Comparison of ENCODE assay signal across 20 cellular contexts in genomic region chr5:34553544-34553943, GRCh38.
DNase-seq lines count a peak whose midpoint lies in the region; ATAC-seq, FAIRE-seq and TF ChIP-seq lines count a peak whose summit lies in the region.
"Had no signal": no experiment of that assay in that cellular context is flagged by ENCODE, and none has a peak within 500 bp of the region (broad histone marks: within the 10 kb centered on the region; RNA-seq: fewer than 3 reads in every experiment).

No MANE protein-coding gene starts in this region.

- no peaks in the 10 kb centered on the region for H3K79me2 ChIP-seq in endothelial cell of umbilical vein (ENCODE audit: control insufficient read depth, insufficient read depth, low read length)

- BruUV-seq in endothelial cell of umbilical vein (replicated peaks; lab: Mats Ljungman, UMichigan): no TSS peak

- DNase-seq in ascending aorta (ENCODE audit: low spot score in 2 of 2) (no peak), endothelial cell of umbilical vein (ENCODE audit: low read depth, low spot score) (no peak), middle frontal gyrus (ENCODE audit: extremely low spot score, low spot score) (peak; percentile 22), thoracic aorta (ENCODE audit: low spot score) (no peak), caudate nucleus (lab: John Stamatoyannopoulos, UW) (no peak), activated gamma-delta T cell treated with Interleukin-2 at 50 U/mL for 16 hours (no peak), chondrocyte (ENCODE audit: low spot score) (no peak)
- DNase-seq in activated CD4-positive, CD25-positive, alpha-beta regulatory T cell (lab: John Stamatoyannopoulos, UW): no peak
- DNase-seq: C1 segment of cervical spinal cord; Calu3; CD4-positive, alpha-beta memory T cell; COR-L47; DMS53; DMS79 treated with DMSO at 0.1 percent for 48 hours; GF-D8; GM23248; H7; HCEC 1CT had no signal

- H3K4me3 Mint-ChIP-seq in chondrocyte (ENCODE audit: unreplicated experiment): no peak overlapping the region
- H3K4me3 Mint-ChIP-seq: CD4-positive, alpha-beta memory T cell had no signal

- H3K9ac ChIP-seq in endothelial cell of umbilical vein (replicated peaks; ENCODE audit: extremely low read depth, insufficient read depth, low read length): no peak overlapping the region
- H3K9ac ChIP-seq: GM23248 had no signal

- no peaks in the 10 kb centered on the region for H3K9me3 Mint-ChIP-seq in chondrocyte (ENCODE audit: low read depth)
- H3K9me3 Mint-ChIP-seq: CD4-positive, alpha-beta memory T cell had no signal

- H3K27me3 Mint-ChIP-seq in chondrocyte (ENCODE audit: low read depth): no peaks in the 10 kb centered on the region

- H3K4me2 ChIP-seq in endothelial cell of umbilical vein (ENCODE audit: insufficient read depth, low read length): no peak overlapping the region

- H3K36me3 ChIP-seq in ascending aorta (no peaks in the 10 kb centered on the region), endothelial cell of umbilical vein (ENCODE audit: control insufficient read depth in 2 of 2, extremely low read depth in 1 of 2, insufficient read depth in 2 of 2, low read length in 2 of 2) (no peaks in the 10 kb centered on the region), thoracic aorta (no peaks in the 10 kb centered on the region)

- intact Hi-C loops in ascending aorta (cut with DNase I): no loop called here
- intact Hi-C loops in endothelial cell of umbilical vein (cut with micrococcal nuclease): no loop called here

- no peaks in the 10 kb centered on the region for H3K9me1 ChIP-seq in endothelial cell of umbilical vein (replicated peaks; ENCODE audit: control insufficient read depth, extremely low read depth, insufficient read depth, low read length)

- H3K4me1 Mint-ChIP-seq in chondrocyte (ENCODE audit: low read depth): peaks cover 3% of the 10 kb centered on the region
- H3K4me1 Mint-ChIP-seq: CD4-positive, alpha-beta memory T cell had no signal

- POLR2A ChIA-PET in endothelial cell of umbilical vein (lab: Charles Lee): no interaction called here

- H4K20me1 ChIP-seq in endothelial cell of umbilical vein (replicated peaks; ENCODE audit: control insufficient read depth, extremely low read depth, insufficient read depth, low read length): no peaks in the 10 kb centered on the region

- peak overlapping the region; percentile 61 to 82 for H3K27ac ChIP-seq in ascending aorta
- no peak overlapping the region for H3K27ac ChIP-seq in endothelial cell of umbilical vein (ENCODE audit: insufficient read depth, low read depth, low read length)
- peak overlapping the region; percentile 46 to 79 for H3K27ac ChIP-seq in thoracic aorta
- H3K27ac ChIP-seq in caudate nucleus (ENCODE audit: low read depth, low read length): no peak overlapping the region
- H3K27ac ChIP-seq: GM23248 had no signal

- no peak for TF ChIP-seq POLR2A in endothelial cell of umbilical vein (IDR thresholded peaks at IDR 0.05; ENCODE audit: low read depth, low read length)

- H3K4me3 ChIP-seq in ascending aorta (no peak overlapping the region), endothelial cell of umbilical vein (replicated peaks in 1 of 3; ENCODE audit: insufficient read depth in 1 of 3, low read depth in 1 of 3, low read length in 3 of 3) (no peak overlapping the region), thoracic aorta (no peak overlapping the region)
- H3K4me3 ChIP-seq: GM23248 had no signal

- H3K36me3 Mint-ChIP-seq in chondrocyte (ENCODE audit: low read depth): no peaks in the 10 kb centered on the region
- H3K36me3 Mint-ChIP-seq: CD4-positive, alpha-beta memory T cell had no signal

- no peaks in the 10 kb centered on the region for H3K27me3 ChIP-seq in ascending aorta
- no peaks in the 10 kb centered on the region for H3K27me3 ChIP-seq in endothelial cell of umbilical vein (ENCODE audit: control insufficient read depth in 2 of 2, insufficient read depth in 2 of 2, low read length in 2 of 2)
- no peaks in the 10 kb centered on the region for H3K27me3 ChIP-seq in thoracic aorta (replicated peaks; ENCODE audit: insufficient read depth)

- H3K9me3 ChIP-seq in ascending aorta (no peaks in the 10 kb centered on the region), endothelial cell of umbilical vein (replicated peaks; ENCODE audit: control insufficient read depth, insufficient read depth, low read length) (no peaks in the 10 kb centered on the region), thoracic aorta (no peaks in the 10 kb centered on the region)

- peak; percentile 42 for FAIRE-seq in endothelial cell of umbilical vein (lab: Jason Lieb, UNC)
- FAIRE-seq: GM12891, H1 had no signal

- no peak overlapping the region for H2AFZ ChIP-seq in endothelial cell of umbilical vein (ENCODE audit: low read depth, low read length)
- H2AFZ ChIP-seq: GM23248 had no signal

- ATAC-seq in thoracic aorta (ENCODE audit: insufficient number of reproducible peaks, low FRiP score, low read depth): no peak

- H3K4me1 ChIP-seq in ascending aorta (peaks cover 9 to 35% of the 10 kb centered on the region in 2 donors), endothelial cell of umbilical vein (ENCODE audit: control insufficient read depth, extremely low read depth, insufficient read depth, low read length) (no peaks in the 10 kb centered on the region), thoracic aorta (ENCODE audit: control insufficient read depth in 1 of 2, low read depth in 2 of 2) (peaks cover 23 to 51% of the 10 kb centered on the region in 2 donors)

- no peak overlapping the region for H3K27ac Mint-ChIP-seq in chondrocyte (ENCODE audit: unreplicated experiment)
- H3K27ac Mint-ChIP-seq: CD4-positive, alpha-beta memory T cell had no signal

- CTCF ChIA-PET in endothelial cell of umbilical vein (lab: Charles Lee): interaction anchor here (0.6 to 1.6 kb wide), 5 partner anchors 9 to 236 kb away, joined by 3 to 7 read pairs (median 3); no protein-coding TSS in a partner anchor

- TF ChIP-seq CTCF in ascending aorta (IDR thresholded peaks at IDR 0.05) (no peak), endothelial cell of umbilical vein (IDR thresholded peaks at IDR 0.05; ENCODE audit: extremely low read depth in 1 of 2, insufficient read depth in 1 of 2, low read depth in 1 of 2, low read length in 2 of 2) (no peak), thoracic aorta (IDR thresholded peaks at IDR 0.05) (no peak), chondrocyte (IDR thresholded peaks at IDR 0.05) (no peak)

- dilution Hi-C loops in endothelial cell of umbilical vein (cut with MboI; ENCODE audit: extremely low pct_ligation_motif_present, low sequenced_read_pairs): no loop called here

TF ChIP-seq in endothelial cell of umbilical vein, 7 proteins besides CTCF, POLR2A, EP300 and RAD21:
- TF ChIP-seq JUN (IDR thresholded peaks at IDR 0.05; ENCODE audit: borderline replicate concordance, insufficient read depth, insufficient read length, low read depth) (no peak), POLR2AphosphoS5 (IDR thresholded peaks at IDR 0.05; ENCODE audit: insufficient read depth, low read depth, low read length) (no peak), GATA2 (IDR thresholded peaks at IDR 0.05; ENCODE audit: insufficient read depth, insufficient read length, low read depth, low read length) (no peak), MAX (IDR thresholded peaks at IDR 0.05; ENCODE audit: insufficient read depth, insufficient read length) (no peak), FOS (IDR thresholded peaks at IDR 0.05; ENCODE audit: borderline replicate concordance, insufficient read depth, low read length) (no peak), MYC (IDR thresholded peaks at IDR 0.05; ENCODE audit: low read depth, low read length) (no peak), EZH2 (IDR thresholded peaks at IDR 0.05; ENCODE audit: borderline replicate concordance, low read depth, low read length, severe bottlenecking) (no peak)
TF ChIP-seq in endothelial cell of umbilical vein: peak in this region for 0.

Comparison
In these comparisons a context has a peak if more than half of its experiments do, and no peak if none do; other contexts are left out.
1. H3K27ac ChIP-seq: peak in ascending aorta (2 of 2) and thoracic aorta (2 of 2); none in endothelial cell of umbilical vein (single experiment) and caudate nucleus (single experiment).